17 cellular contexts compared by ENCODE assay signal in genomic region chr3:133992385-133992784, GRCh38. TPM values are rescaled to one million over a fixed set of nuclear protein-coding genes. Genes with fewer than 3 reads are reported as not detected.
A peak's percentile ranks its signal among the peaks of the same experiment; 100 is the strongest.
DNase-seq lines count a peak whose midpoint lies in the region; ATAC-seq and TF ChIP-seq lines count a peak whose summit lies in the region.
"Had no signal": no experiment of that assay in that cellular context is flagged by ENCODE, and none has a peak within 500 bp of the region (broad histone marks: within the 10 kb centered on the region; RNA-seq: fewer than 3 reads in every experiment).

No MANE protein-coding gene starts in this region.

- no peak for TF ChIP-seq CTCF in heart left ventricle (IDR thresholded peaks at IDR 0.05)
- peak; percentile 35 for TF ChIP-seq CTCF in osteocyte (IDR thresholded peaks at IDR 0.05)

- H3K27me3 ChIP-seq in GM23248 (replicated peaks; ENCODE audit: insufficient read depth) = no peaks in the 10 kb centered on the region
- peaks cover 0 to 5% (median 0%) of the 10 kb centered on the region in 9 donors for H3K27me3 ChIP-seq in heart left ventricle
- H3K27me3 ChIP-seq: neutrophil had no signal

- H3K9me3 ChIP-seq in GM23248 (ENCODE audit: low read depth) (no peaks in the 10 kb centered on the region), heart left ventricle (no peaks in the 10 kb centered on the region)
- H3K9me3 ChIP-seq: neutrophil, thoracic aorta had no signal

- 50 to 65% methylated on average over 2 to 3 of the region's 3 CpGs for WGBS in GM23248 (ENCODE audit: low coverage in 1 of 2, low lambda C conversion rate in 2 of 2, missing lambda C conversion rate in 2 of 2), 2 experiments
- 68 to 87% (median 79%) methylated on average over 3 of the region's 3 CpGs for WGBS in heart left ventricle, 4 donors

- peaks cover 35% of the 10 kb centered on the region for H3K4me1 Mint-ChIP-seq in osteocyte (ENCODE audit: unreplicated experiment)
- H3K4me1 Mint-ChIP-seq: activated CD4-positive, alpha-beta T cell treated with anti-CD3 and anti-CD28 coated beads, Interleukin-2, amount 10 ng/mL, durations not matched to agents 7 days and 5 days; central memory CD8-positive, alpha-beta T cell had no signal

- H3K4me2 ChIP-seq in GM23248 (ENCODE audit: unreplicated experiment) = no peak overlapping the region

- H3K4me3 ChIP-seq in GM23248 = no peak overlapping the region
- H3K4me3 ChIP-seq in heart left ventricle = no peak overlapping the region
- H3K4me3 ChIP-seq: thoracic aorta had no signal

- H3K36me3 Mint-ChIP-seq in osteocyte (ENCODE audit: unreplicated experiment) = no peaks in the 10 kb centered on the region

- ATAC-seq in heart left ventricle = peak in 3 of 4 donors; percentile 4 to 17 (median 14)
- ATAC-seq: foreskin keratinocyte had no signal

- H2AFZ ChIP-seq in GM23248 = no peak overlapping the region

- in situ Hi-C loops in GM23248 (cut with MboI) (no loop called here), SK-MEL-5 (cut with HindIII; ENCODE audit: low pct_unique_long_range_greater_than_20kb, low sequenced_read_pairs) (no loop called here)

- no peak overlapping the region for H3K27ac ChIP-seq in GM23248
- H3K27ac ChIP-seq in heart left ventricle = peak overlapping the region in 4 of 12 donors; percentile 19 to 60 (median 52)
- H3K27ac ChIP-seq: foreskin keratinocyte, neutrophil, thoracic aorta had no signal

- TF ChIP-seq POLR2A in heart left ventricle (IDR thresholded peaks at IDR 0.05) = no peak

- no peaks in the 10 kb centered on the region for H3K9me2 ChIP-seq in GM23248 (ENCODE audit: insufficient read depth)

- no peaks in the 10 kb centered on the region for H3K79me2 ChIP-seq in GM23248 (ENCODE audit: insufficient read depth)

- H3K36me3 ChIP-seq in GM23248 (ENCODE audit: low read depth) (no peaks in the 10 kb centered on the region), heart left ventricle (no peaks in the 10 kb centered on the region)
- H3K36me3 ChIP-seq: neutrophil, thoracic aorta had no signal

- no peak overlapping the region for H3K4me3 Mint-ChIP-seq in osteocyte (ENCODE audit: unreplicated experiment)
- H3K4me3 Mint-ChIP-seq: activated CD4-positive, alpha-beta T cell treated with anti-CD3 and anti-CD28 coated beads, Interleukin-2, amount 10 ng/mL, durations not matched to agents 7 days and 5 days; activated naive CD4-positive, alpha-beta T cell treated with anti-CD3 and anti-CD28 coated beads for 36 hours; central memory CD8-positive, alpha-beta T cell had no signal

- no peak overlapping the region for H3K9ac ChIP-seq in GM23248

- H3F3A ChIP-seq in GM23248 (ENCODE audit: insufficient read depth) = no peaks in the 10 kb centered on the region

- no peaks in the 10 kb centered on the region for H3K9me3 Mint-ChIP-seq in osteocyte (ENCODE audit: unreplicated experiment)
- H3K9me3 Mint-ChIP-seq: activated CD4-positive, alpha-beta T cell treated with anti-CD3 and anti-CD28 coated beads, Interleukin-2, amount 10 ng/mL, durations not matched to agents 7 days and 5 days; activated naive CD4-positive, alpha-beta T cell treated with anti-CD3 and anti-CD28 coated beads for 36 hours; central memory CD8-positive, alpha-beta T cell had no signal

- peak overlapping the region; percentile 56 for H3K27ac Mint-ChIP-seq in osteocyte (ENCODE audit: unreplicated experiment)
- H3K27ac Mint-ChIP-seq: activated CD4-positive, alpha-beta T cell treated with anti-CD3 and anti-CD28 coated beads, Interleukin-2, amount 10 ng/mL, durations not matched to agents 7 days and 5 days; activated naive CD4-positive, alpha-beta T cell treated with anti-CD3 and anti-CD28 coated beads for 36 hours had no signal

- H3K4me1 ChIP-seq in GM23248 (ENCODE audit: insufficient read depth) = peaks cover 16% of the 10 kb centered on the region
- peaks cover 0 to 51% (median 17%) of the 10 kb centered on the region in 12 donors for H3K4me1 ChIP-seq in heart left ventricle

- intact Hi-C loops in heart left ventricle (cut with DNase I) = no loop called here

- H3K27me3 Mint-ChIP-seq in osteocyte (ENCODE audit: unreplicated experiment) = no peaks in the 10 kb centered on the region

- no peaks in the 10 kb centered on the region for H4K20me1 ChIP-seq in GM23248 (ENCODE audit: insufficient read depth)

- DNase-seq in GM23248 (peak; percentile 20), SK-MEL-5 (ENCODE audit: low read depth, low spot score) (peak; percentile 8), heart left ventricle (no peak), osteocyte (ENCODE audit: extremely low spot score, unreplicated experiment) (no peak), NCI-H1417 treated with DMSO at 0.1 percent for 48 hours (lab: John Stamatoyannopoulos, UW) (no peak), DMS53 (lab: John Stamatoyannopoulos, UW) (no peak), CD1c-positive myeloid dendritic cell (ENCODE audit: extremely low spot score) (no peak)
- DNase-seq: activated CD4-positive, alpha-beta T cell treated with anti-CD3 and anti-CD28 coated beads, Interleukin-2, amount 10 ng/mL, durations not matched to agents 7 days and 5 days; activated naive CD4-positive, alpha-beta T cell treated with anti-CD3 and anti-CD28 coated beads for 36 hours; foreskin keratinocyte; NCI-H1417; NCI-H69; OCI-M1 had no signal

RNA-seq across cellular contexts. Expression of gene SLCO2A1, which starts 37.3 kb away (rescaled TPM):
- total RNA-seq in GM23248 (2014; rRNA removed; shearing (Covaris generic)) = 0.22 and 0.63 TPM in 2 replicates
- polyA plus RNA-seq in GM23248 (2016; fragmentation: Nextera tagmentation; extraction: Ambion mirVana) (4.3 and 4.8 TPM in 2 replicates), heart left ventricle (10 to 100 TPM in 1 of 2 donors, 1 to 10 TPM in 1; 8.3 to 13.9 TPM)
- total RNA-seq in SK-MEL-5 (2014; rRNA removed; shearing (Covaris generic)) = not detected in 2 replicates
- polyA plus RNA-seq in SK-MEL-5 (2015; cell fraction: cytosol; rRNA removed) = not detected in 2 replicates
- not detected in 2 replicates for polyA plus RNA-seq in SK-MEL-5 (2015; cell fraction: nucleus; rRNA removed)
- total RNA-seq in heart left ventricle (10 to 100 TPM in 6 of 9 donors, 1 to 10 TPM in 3; 2.8 to 28.4 (median 13.9) TPM), osteocyte (9.8 and 10.7 TPM in 2 replicates)
- total RNA-seq: activated CD4-positive, alpha-beta T cell treated with anti-CD3 and anti-CD28 coated beads, Interleukin-2, amount 10 ng/mL, durations not matched to agents 7 days and 5 days; activated naive CD4-positive, alpha-beta T cell treated with anti-CD3 and anti-CD28 coated beads for 36 hours; T-helper 1 cell treated with Interleukin-12 subunit alpha and Interleukin-12 subunit beta and Interleukin-4 antibody, amounts not matched to agents 30 ng/mL and 1 ng/mL, for 36 hours had no signal

Comparison
In these comparisons a context has a peak if more than half of its experiments do, and no peak if none do; other contexts are left out.
1. DNase-seq: peak in GM23248 (single experiment) and SK-MEL-5 (single experiment); none in heart left ventricle (0 of 5), osteocyte (single experiment), NCI-H1417 treated with DMSO at 0.1 percent for 48 hours (single experiment), DMS53 (single experiment) and CD1c-positive myeloid dendritic cell (single experiment).